In the genomic region with DNA sequence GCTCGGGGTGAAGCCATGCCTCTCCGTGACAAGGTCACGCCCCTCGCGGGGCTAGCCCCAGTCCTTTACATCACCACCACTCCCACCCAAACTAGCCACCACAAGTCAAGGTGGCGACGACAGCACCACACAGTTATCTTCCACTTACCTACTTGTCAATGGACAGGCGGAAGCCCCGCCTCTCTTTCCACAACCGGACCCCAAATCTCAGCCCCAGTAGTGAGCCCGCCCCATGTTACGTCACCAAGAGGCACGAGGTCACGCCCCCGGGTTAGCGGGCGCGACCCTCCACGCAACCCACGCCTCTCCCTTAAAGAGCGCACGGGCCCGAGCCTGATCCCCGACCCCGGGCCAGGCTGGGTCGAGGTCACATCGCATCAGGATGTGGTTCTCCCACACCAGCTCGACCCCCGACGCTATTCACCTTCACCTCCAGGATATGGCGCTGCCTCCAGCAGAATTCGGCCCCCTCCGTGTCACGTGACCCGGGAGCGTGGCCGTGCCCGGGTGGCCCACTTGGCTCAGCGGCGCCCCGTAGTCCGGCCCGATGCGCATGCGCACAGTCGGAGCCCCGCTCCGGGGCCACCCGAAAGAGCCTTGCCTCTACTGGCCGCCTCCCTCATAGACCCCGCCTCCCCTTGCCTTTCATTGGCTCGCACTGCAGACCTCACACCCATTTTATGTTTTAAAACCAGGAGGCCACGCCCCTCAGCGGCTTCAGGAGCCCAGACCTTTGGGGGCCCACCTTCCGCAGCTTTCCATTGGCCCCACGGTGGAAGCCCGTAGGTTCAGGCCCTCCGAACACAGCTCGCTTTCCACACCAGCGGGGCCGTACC, we compare ENCODE assay signal across 8 cellular contexts. TPM values are rescaled to one million over a fixed set of nuclear protein-coding genes. Genes with fewer than 3 reads are reported as not detected.
DNase-seq lines count a peak whose midpoint lies in the region; ATAC-seq and TF ChIP-seq lines count a peak whose summit lies in the region.

No MANE protein-coding gene starts in this region.

- H3K4me3 ChIP-seq in lung, result peak overlapping the region; percentile 84

- 0 to 1% methylated on average over 61 of the region's 61 CpGs for WGBS in lung, 2 donors

- peaks cover 0 to 2% of the 10 kb centered on the region in 2 donors for H3K9me3 ChIP-seq in lung (ENCODE audit: control insufficient read depth in 2 of 2, insufficient read depth in 1 of 2, low read length in 1 of 2)

- H3K27me3 ChIP-seq in lung (ENCODE audit: control insufficient read depth, insufficient read depth), result no peaks in the 10 kb centered on the region

- peak overlapping the region; percentile 89 to 97 for H3K27ac ChIP-seq in lung (ENCODE audit: low read depth in 1 of 2, low read length in 1 of 2)

- peak; percentile 91 for ATAC-seq in lung (ENCODE audit: insufficient read depth, low FRiP score)

- TF ChIP-seq CTCF in GM20000 (IDR thresholded peaks at IDR 0.05; ENCODE audit: extremely low read depth, missing control alignments) (no peak), lung (IDR thresholded peaks at IDR 0.05; ENCODE audit: control extremely low read depth, extremely low read depth) (no peak)

- H3K4me1 ChIP-seq in lung (ENCODE audit: control insufficient read depth in 2 of 2, insufficient read depth in 2 of 2, low read length in 2 of 2), result peaks cover 0 to 3% of the 10 kb centered on the region in 2 donors

- H3K36me3 ChIP-seq in lung (ENCODE audit: control insufficient read depth in 2 of 2, insufficient read depth in 2 of 2, low read length in 2 of 2), result peaks cover 0 to 12% of the 10 kb centered on the region in 2 donors

- DNase-seq in COLO829 (ENCODE audit: low spot score), result peak; percentile 97
- DNase-seq in GM20000 (ENCODE audit: low spot score), result peak; percentile 98
- peak; percentile 96 for DNase-seq in HS-5 (ENCODE audit: low read depth)
- DNase-seq in NK-92 (lab: John Stamatoyannopoulos, UW; ENCODE audit: unreplicated experiment), result peak; percentile 85
- peak; percentile 98 for DNase-seq in activated CD8-positive, alpha-beta memory T cell treated with anti-CD3 and anti-CD28 coated beads for 24 hours
- DNase-seq in effector CD8-positive, alpha-beta T cell (lab: John Stamatoyannopoulos, UW), result peak; percentile 96
- DNase-seq in lung (ENCODE audit: low spot score), result peak; percentile 98
- DNase-seq in stimulated activated CD4-positive, alpha-beta T cell treated with anti-CD3 and anti-CD28 coated beads, TNF-alpha, amount 100 ng/mL, for 24 hours (ENCODE audit: low read depth in 3 of 3), result peak; percentile 95 to 98 (median 98)

RNA-seq across cellular contexts. Expression of a gene that starts 18.2 kb away (rescaled TPM):
- 10 to 100 TPM; 17.0 to 26.9 TPM for total RNA-seq in lung
- 10 to 100 TPM in 1 of 2 donors, 1 to 10 TPM in 1; 5.5 to 16.5 TPM for polyA plus RNA-seq in lung

RNA-seq across cellular contexts. Expression of a gene that starts 43.4 kb away (rescaled TPM):
- not detected for total RNA-seq in lung
- not detected for polyA plus RNA-seq in lung

Comparison
In these comparisons a context has a peak if more than half of its experiments do, and no peak if none do; other contexts are left out.
1. Peak in every context shown above with its lines: DNase-seq, ATAC-seq, H3K4me3 ChIP-seq and H3K27ac ChIP-seq.